9 cellular contexts compared by ENCODE assay signal in genomic region chr12:68119724-68120211, GRCh38. TPM values are rescaled to one million over a fixed set of nuclear protein-coding genes. Genes with fewer than 3 reads are reported as not detected.
DNase-seq lines count a peak whose midpoint lies in the region; ATAC-seq, FAIRE-seq and TF ChIP-seq lines count a peak whose summit lies in the region.
"Had no signal": no experiment of that assay in that cellular context is flagged by ENCODE, and none has a peak within 500 bp of the region (broad histone marks: within the 10 kb centered on the region; RNA-seq: fewer than 3 reads in every experiment).

No MANE protein-coding gene starts in this region.

- H3K9me3 ChIP-seq in pancreas = no peaks in the 10 kb centered on the region

- no peaks in the 10 kb centered on the region for H3K36me3 ChIP-seq in pancreas

- H3K27ac ChIP-seq in pancreas = no peak overlapping the region

- H3K4me1 Mint-ChIP-seq in natural killer cell treated with Interleukin-12 subunit alpha and Interleukin-12 subunit beta and Interleukin-15 and Interleukin-18, amount 100 ng/mL, for 72 hours (ENCODE audit: low read depth in 2 of 2) = peaks cover 41 to 48% of the 10 kb centered on the region in 2 donors

- TF ChIP-seq CTCF in pancreas (IDR thresholded peaks at IDR 0.05) = no peak

- intact Hi-C loops in pancreas (cut with DNase I) = no loop called here

- ATAC-seq in HG03095 (IDR thresholded peaks at IDR 0.05; ENCODE audit: unreplicated experiment) = peak; percentile 95
- peak; percentile 87 to 91 for ATAC-seq in natural killer cell treated with Interleukin-12 subunit alpha and Interleukin-12 subunit beta and Interleukin-15 and Interleukin-18, amount 100 ng/mL, for 72 hours
- no peak for ATAC-seq in pancreas

- DNase-seq in activated gamma-delta T cell treated with Interleukin-2 at 50 U/mL for 16 hours = peak; percentile 47
- DNase-seq in activated gamma-delta T cell (lab: John Stamatoyannopoulos, UW) = no peak
- DNase-seq in activated CD4-positive, alpha-beta T cell treated with anti-CD3 and anti-CD28 coated beads for 48 hours = peak; percentile 84
- DNase-seq in natural killer cell treated with Interleukin-12 subunit alpha and Interleukin-12 subunit beta and Interleukin-15 and Interleukin-18, amount 100 ng/mL, for 72 hours (ENCODE audit: low spot score) = peak; percentile 89
- no peak for DNase-seq in AG08396 (ENCODE audit: low spot score)
- DNase-seq in KG1 (lab: John Stamatoyannopoulos, UW) = no peak
- no peak for DNase-seq in pancreas

- 57% methylated on average over 4 of the region's 4 CpGs for WGBS in pancreas, 2 donors

- peaks cover 33% of the 10 kb centered on the region for H3K36me3 Mint-ChIP-seq in natural killer cell treated with Interleukin-12 subunit alpha and Interleukin-12 subunit beta and Interleukin-15 and Interleukin-18, amount 100 ng/mL, for 72 hours

- H3K4me3 ChIP-seq in pancreas = no peak overlapping the region

- H3K9me3 Mint-ChIP-seq in natural killer cell treated with Interleukin-12 subunit alpha and Interleukin-12 subunit beta and Interleukin-15 and Interleukin-18, amount 100 ng/mL, for 72 hours = peaks cover 6% of the 10 kb centered on the region

- no peak overlapping the region for H3K4me3 Mint-ChIP-seq in natural killer cell treated with Interleukin-12 subunit alpha and Interleukin-12 subunit beta and Interleukin-15 and Interleukin-18, amount 100 ng/mL, for 72 hours

- H3K27ac Mint-ChIP-seq in natural killer cell treated with Interleukin-12 subunit alpha and Interleukin-12 subunit beta and Interleukin-15 and Interleukin-18, amount 100 ng/mL, for 72 hours = no peak overlapping the region

- no peaks in the 10 kb centered on the region for H3K4me1 ChIP-seq in pancreas

- no peaks in the 10 kb centered on the region for H3K27me3 ChIP-seq in pancreas

- H3K27me3 Mint-ChIP-seq in natural killer cell treated with Interleukin-12 subunit alpha and Interleukin-12 subunit beta and Interleukin-15 and Interleukin-18, amount 100 ng/mL, for 72 hours = no peaks in the 10 kb centered on the region

- no peak for FAIRE-seq in pancreas (lab: Jason Lieb, UNC)

RNA-seq across cellular contexts. Expression of gene IFNG, which starts 39.8 kb away (rescaled TPM):
- over 10,000 TPM; 20,993 to 58,992 TPM for total RNA-seq in natural killer cell treated with Interleukin-12 subunit alpha and Interleukin-12 subunit beta and Interleukin-15 and Interleukin-18, amount 100 ng/mL, for 72 hours
- under 1 TPM in 1 of 6 donors, not detected in 5; 0.38 TPM for total RNA-seq in pancreas
- not detected for polyA plus RNA-seq in pancreas
- polyA plus RNA-seq: BJ had no signal

Comparison
In these comparisons a context has a peak if more than half of its experiments do, and no peak if none do; other contexts are left out.
1. DNase-seq: peak in activated gamma-delta T cell treated with Interleukin-2 at 50 U/mL for 16 hours (single experiment), activated CD4-positive, alpha-beta T cell treated with anti-CD3 and anti-CD28 coated beads for 48 hours (single experiment) and natural killer cell treated with Interleukin-12 subunit alpha and Interleukin-12 subunit beta and Interleukin-15 and Interleukin-18, amount 100 ng/mL, for 72 hours (single experiment); none in activated gamma-delta T cell (single experiment), AG08396 (single experiment), KG1 (single experiment) and pancreas (0 of 6).
2. ATAC-seq: peak in HG03095 (single experiment) and natural killer cell treated with Interleukin-12 subunit alpha and Interleukin-12 subunit beta and Interleukin-15 and Interleukin-18, amount 100 ng/mL, for 72 hours (2 of 2); none in pancreas (0 of 4).
3. RNA of gene IFNG, which starts 39.8 kb away (total RNA-seq): 20,993 to 58,992 TPM in natural killer cell treated with Interleukin-12 subunit alpha and Interleukin-12 subunit beta and Interleukin-15 and Interleukin-18, amount 100 ng/mL, for 72 hours; 0.38 TPM in pancreas; every median in the first group is over 1,000 times any median in the second.